In the genomic region with DNA sequence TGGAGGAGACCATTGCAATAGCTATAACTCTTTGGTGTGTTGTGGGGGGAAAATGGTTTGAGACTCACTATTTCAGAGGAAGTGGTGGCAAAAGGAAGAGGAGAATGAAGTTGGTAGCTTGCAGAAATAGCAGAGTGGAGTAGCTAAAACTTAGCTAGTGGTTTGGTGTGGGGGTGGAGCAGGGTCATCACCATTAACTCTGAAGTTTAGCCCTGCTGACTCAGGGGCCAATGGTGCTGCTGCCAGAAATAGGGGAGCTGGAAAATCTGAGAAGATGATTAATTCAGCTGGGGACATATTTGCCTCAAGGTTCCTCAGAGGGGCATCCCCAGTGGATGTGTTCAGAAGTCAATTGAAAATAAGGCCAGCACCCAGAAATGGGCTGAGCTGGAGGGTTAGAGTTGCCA, we compare ENCODE assay signal across 8 cellular contexts.
DNase-seq lines count a peak whose midpoint lies in the region; ATAC-seq, FAIRE-seq and TF ChIP-seq lines count a peak whose summit lies in the region.

No MANE protein-coding gene starts in this region.

- no peak overlapping the region for H4K8ac ChIP-seq in neuronal stem cell (ENCODE audit: low read depth, low read length)

- H3K27me3 Mint-ChIP-seq in activated naive CD8-positive, alpha-beta T cell treated with anti-CD3 and anti-CD28 coated beads, Interleukin-2, amount 50 U/mL, for 24 hours: no peaks in the 10 kb centered on the region

- no peak overlapping the region for H3K4me2 ChIP-seq in neuronal stem cell (ENCODE audit: insufficient read depth, low read length, poor library complexity, severe bottlenecking)

- peak overlapping the region; percentile 94 for H3K27ac Mint-ChIP-seq in activated naive CD8-positive, alpha-beta T cell treated with anti-CD3 and anti-CD28 coated beads, Interleukin-2, amount 50 U/mL, for 24 hours

- no peak overlapping the region for H2BK5ac ChIP-seq in neuronal stem cell (ENCODE audit: low read length)

- H2BK120ac ChIP-seq in neuronal stem cell (ENCODE audit: low read depth, low read length): no peak overlapping the region

- FAIRE-seq in small intestine (lab: Jason Lieb, UNC): no peak

- peaks cover 16% of the 10 kb centered on the region for H3K4me1 ChIP-seq in SJCRH30
- peaks cover 0 to 2% of the 10 kb centered on the region in 2 donors for H3K4me1 ChIP-seq in neuronal stem cell (ENCODE audit: control insufficient read depth in 2 of 2, insufficient read depth in 1 of 2, low read depth in 1 of 2, low read length in 2 of 2)
- H3K4me1 ChIP-seq in small intestine (ENCODE audit: control insufficient read depth in 2 of 2, insufficient read depth in 1 of 2, low read depth in 1 of 2, low read length in 1 of 2): no peaks in the 10 kb centered on the region

- H2AK5ac ChIP-seq in neuronal stem cell (ENCODE audit: low read depth, low read length): no peak overlapping the region

- no peaks in the 10 kb centered on the region for H3K79me1 ChIP-seq in neuronal stem cell (ENCODE audit: low read depth, low read length)

- no peak overlapping the region for H3K18ac ChIP-seq in neuronal stem cell (ENCODE audit: low read length)

- H3K36me3 Mint-ChIP-seq in activated naive CD8-positive, alpha-beta T cell treated with anti-CD3 and anti-CD28 coated beads, Interleukin-2, amount 50 U/mL, for 24 hours (ENCODE audit: low read depth): peaks cover 4% of the 10 kb centered on the region

- peak; percentile 29 for DNase-seq in GM10248 (ENCODE audit: extremely low spot score)
- DNase-seq in SJCRH30: peak in 1 of 2 experiments; percentile 25
- peak; percentile 77 for DNase-seq in activated naive CD8-positive, alpha-beta T cell treated with anti-CD3 and anti-CD28 coated beads, Interleukin-2, amount 50 U/mL, for 24 hours
- DNase-seq in stimulated activated CD4-positive, alpha-beta T cell treated with anti-CD3 and anti-CD28 coated beads, Interleukin-1b, Interleukin-23, amount 100 ng/mL, for 24 hours (ENCODE audit: low read depth in 4 of 4, low spot score in 1 of 4): peak in 3 of 4 experiments; percentile 35 to 61 (median 57)
- no peak for DNase-seq in neuronal stem cell (ENCODE audit: low spot score)
- DNase-seq in small intestine: no peak
- no peak for DNase-seq in SHP77 (lab: John Stamatoyannopoulos, UW)
- DNase-seq in effector CD8-positive, alpha-beta T cell (lab: John Stamatoyannopoulos, UW): no peak

- CTCF ChIA-PET in GM10248 (lab: Yijun Ruan, JAX): interaction anchor here (0.7 to 3.1 kb wide), 11 partner anchors 9 to 238 kb away, joined by 3 to 16 read pairs (median 3); no protein-coding TSS in a partner anchor

- peaks cover 97% of the 10 kb centered on the region for H3K4me1 Mint-ChIP-seq in activated naive CD8-positive, alpha-beta T cell treated with anti-CD3 and anti-CD28 coated beads, Interleukin-2, amount 50 U/mL, for 24 hours

- no peak overlapping the region for H2BK15ac ChIP-seq in neuronal stem cell (ENCODE audit: low read length)

- H2AFZ ChIP-seq in neuronal stem cell (ENCODE audit: low read length): no peak overlapping the region

- peak; percentile 68 for ATAC-seq in activated naive CD8-positive, alpha-beta T cell treated with anti-CD3 and anti-CD28 coated beads, Interleukin-2, amount 50 U/mL, for 24 hours

- H3K27ac ChIP-seq in SJCRH30 (peak overlapping the region; percentile 30), neuronal stem cell (replicated peaks; ENCODE audit: low read length) (no peak overlapping the region), small intestine (ENCODE audit: low read depth in 1 of 2, low read length in 1 of 2) (peak overlapping the region in 1 of 2 donors; percentile 3)

- no peak overlapping the region for H2BK12ac ChIP-seq in neuronal stem cell (ENCODE audit: low read length)

- H3K4me3 Mint-ChIP-seq in activated naive CD8-positive, alpha-beta T cell treated with anti-CD3 and anti-CD28 coated beads, Interleukin-2, amount 50 U/mL, for 24 hours: peak overlapping the region; percentile 69

- no peak for TF ChIP-seq CTCF in GM10248 (IDR thresholded peaks at IDR 0.05; ENCODE audit: control extremely low read depth, extremely low read depth, low read depth, missing control alignments)

- H3K14ac ChIP-seq in neuronal stem cell (ENCODE audit: low read length): no peak overlapping the region

- H3K9me3 Mint-ChIP-seq in activated naive CD8-positive, alpha-beta T cell treated with anti-CD3 and anti-CD28 coated beads, Interleukin-2, amount 50 U/mL, for 24 hours: no peaks in the 10 kb centered on the region

- no peak overlapping the region for H3K23ac ChIP-seq in neuronal stem cell (ENCODE audit: low read depth, low read length, poor library complexity)

- H3K9me3 ChIP-seq in SJCRH30 (replicated peaks) (no peaks in the 10 kb centered on the region), neuronal stem cell (replicated peaks in 1 of 2; ENCODE audit: control insufficient read depth in 2 of 2, insufficient read depth in 1 of 2, low read depth in 1 of 2, low read length in 2 of 2) (no peaks in the 10 kb centered on the region), small intestine (ENCODE audit: control insufficient read depth, low read depth) (no peaks in the 10 kb centered on the region)

- H3K4ac ChIP-seq in neuronal stem cell (ENCODE audit: low read length): no peak overlapping the region

- H3K4me3 ChIP-seq in SJCRH30: no peak overlapping the region
- no peak overlapping the region for H3K4me3 ChIP-seq in neuronal stem cell (ENCODE audit: low read length in 2 of 2)
- H3K4me3 ChIP-seq in small intestine (ENCODE audit: low read depth in 1 of 2, low read length in 2 of 2): no peak overlapping the region

- H4K91ac ChIP-seq in neuronal stem cell (ENCODE audit: low read depth, low read length, poor library complexity): no peak overlapping the region

- H3K27me3 ChIP-seq in SJCRH30 (no peaks in the 10 kb centered on the region), neuronal stem cell (ENCODE audit: control insufficient read depth in 3 of 3, insufficient read depth in 3 of 3, low read depth in 1 of 3, low read length in 3 of 3) (peaks cover 0 to 24% (median 0%) of the 10 kb centered on the region in 3 experiments), small intestine (ENCODE audit: control insufficient read depth in 2 of 2, insufficient read depth in 2 of 2, low read length in 2 of 2) (no peaks in the 10 kb centered on the region)

- no peak overlapping the region for H3K9ac ChIP-seq in neuronal stem cell (ENCODE audit: low read depth, low read length, poor library complexity)

- H3K36me3 ChIP-seq in SJCRH30 (peaks cover 16% of the 10 kb centered on the region), neuronal stem cell (replicated peaks in 1 of 2; ENCODE audit: control insufficient read depth in 2 of 2, insufficient read depth in 2 of 2, low read length in 2 of 2) (no peaks in the 10 kb centered on the region), small intestine (ENCODE audit: control insufficient read depth in 2 of 2, insufficient read depth in 2 of 2, low read length in 2 of 2) (no peaks in the 10 kb centered on the region)

- POLR2A ChIA-PET in GM10248 (lab: Yijun Ruan, JAX): interaction anchor here (1.1 kb wide), 1 partner anchor 9 kb away, joined by 3 read pairs; no protein-coding TSS in a partner anchor

Comparison
In these comparisons a context has a peak if more than half of its experiments do, and no peak if none do; other contexts are left out.
1. DNase-seq: peak in GM10248 (single experiment), activated naive CD8-positive, alpha-beta T cell treated with anti-CD3 and anti-CD28 coated beads, Interleukin-2, amount 50 U/mL, for 24 hours (single experiment) and stimulated activated CD4-positive, alpha-beta T cell treated with anti-CD3 and anti-CD28 coated beads, Interleukin-1b, Interleukin-23, amount 100 ng/mL, for 24 hours (3 of 4); none in neuronal stem cell (single experiment), small intestine (single experiment), SHP77 (0 of 2) and effector CD8-positive, alpha-beta T cell (single experiment).